In the genomic region with DNA sequence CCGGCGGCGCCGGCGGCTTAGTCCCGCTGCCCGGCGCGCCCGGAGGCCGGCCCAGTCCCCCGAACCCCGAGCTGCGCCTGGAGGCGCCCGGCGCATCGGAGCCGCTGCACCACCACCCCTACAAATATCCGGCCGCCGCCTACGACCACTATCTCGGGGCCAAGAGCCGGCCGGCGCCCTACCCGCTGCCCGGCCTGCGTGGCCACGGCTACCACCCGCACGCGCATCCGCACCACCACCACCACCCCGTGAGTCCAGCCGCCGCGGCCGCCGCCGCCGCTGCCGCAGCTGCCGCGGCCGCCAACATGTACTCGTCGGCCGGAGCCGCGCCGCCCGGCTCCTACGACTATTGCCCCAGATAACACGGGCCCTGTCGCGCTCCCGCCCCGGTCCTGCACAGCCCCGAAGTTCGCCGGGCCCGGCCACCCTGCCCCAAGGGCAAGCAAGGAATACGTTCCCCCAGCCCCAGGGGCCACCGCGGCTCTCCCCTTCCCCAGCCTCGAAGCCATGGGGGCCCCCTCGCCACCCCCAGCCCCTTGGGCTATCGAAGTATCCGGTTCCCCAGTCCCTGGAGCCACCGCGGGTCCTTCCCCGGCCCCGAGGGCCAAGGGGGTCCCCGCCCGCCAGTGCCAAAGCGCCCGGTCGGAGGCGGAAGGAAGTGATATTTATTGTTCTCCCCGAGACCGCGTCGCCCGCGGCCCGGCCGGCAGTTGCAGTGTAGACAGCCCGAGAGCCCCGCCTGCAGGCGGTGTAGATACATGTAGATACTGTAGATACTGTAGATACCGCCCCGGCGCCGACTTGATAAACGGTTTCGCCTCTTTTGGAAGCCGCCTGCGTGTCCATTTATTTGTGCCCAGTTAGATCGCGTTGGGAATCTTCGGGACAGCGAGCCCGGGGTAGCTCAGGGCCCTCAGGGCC, we compare ENCODE assay signal across 9 cellular contexts. TPM values are rescaled to one million over a fixed set of nuclear protein-coding genes. Genes with fewer than 3 reads are reported as not detected.
DNase-seq lines count a peak whose midpoint lies in the region; ATAC-seq and TF ChIP-seq lines count a peak whose summit lies in the region.
"Had no signal": no experiment of that assay in that cellular context is flagged by ENCODE, and none has a peak within 500 bp of the region (broad histone marks: within the 10 kb centered on the region; RNA-seq: fewer than 3 reads in every experiment).

No MANE protein-coding gene starts in this region.

- TF ChIP-seq POLR2A in sigmoid colon (IDR thresholded peaks at IDR 0.05), result no peak

- H3K4me3 Mint-ChIP-seq in activated CD4-positive, alpha-beta T cell treated with anti-CD3 and anti-CD28 coated beads, Interleukin-2, amount 10 ng/mL, durations not matched to agents 7 days and 5 days, result no peak overlapping the region

- WGBS in sigmoid colon, 2 donors, result 1% methylated on average over 105 of the region's 105 CpGs

- no peak overlapping the region for H3K27ac ChIP-seq in sigmoid colon
- H3K27ac ChIP-seq: SK-N-MC had no signal

- no peaks in the 10 kb centered on the region for H3K9me3 Mint-ChIP-seq in activated CD4-positive, alpha-beta T cell treated with anti-CD3 and anti-CD28 coated beads, Interleukin-2, amount 10 ng/mL, durations not matched to agents 7 days and 5 days

- H3K4me1 ChIP-seq in sigmoid colon, result peaks cover 0 to 19% (median 15%) of the 10 kb centered on the region in 4 donors

- no peaks in the 10 kb centered on the region for H3K36me3 Mint-ChIP-seq in activated CD4-positive, alpha-beta T cell treated with anti-CD3 and anti-CD28 coated beads, Interleukin-2, amount 10 ng/mL, durations not matched to agents 7 days and 5 days (ENCODE audit: low read depth)

- H3K4me3 ChIP-seq in epithelial cell of proximal tubule (ENCODE audit: low read depth, low read length) (no peak overlapping the region), sigmoid colon (peak overlapping the region in 3 of 4 donors; percentile 21 to 38 (median 28))
- H3K4me3 ChIP-seq: SK-N-MC had no signal

- no peak for TF ChIP-seq EP300 in sigmoid colon (IDR thresholded peaks at IDR 0.05)

- POLR2A ChIA-PET in activated CD4-positive, alpha-beta T cell treated with anti-CD3 and anti-CD28 coated beads, Interleukin-2, amount 10 ng/mL, durations not matched to agents 7 days and 5 days (lab: Charles Lee), result no interaction called here

- CTCF ChIA-PET in activated CD4-positive, alpha-beta T cell treated with anti-CD3 and anti-CD28 coated beads, Interleukin-2, amount 10 ng/mL, durations not matched to agents 7 days and 5 days (lab: Charles Lee), result interaction anchor here (0.6 kb wide), 1 partner anchor 1290 kb away, joined by 3 read pairs; no protein-coding TSS in a partner anchor

- no peaks in the 10 kb centered on the region for H3K9me3 ChIP-seq in sigmoid colon

- intact Hi-C loops in sigmoid colon (cut with DNase I), result no loop called here

- peaks cover 51 to 99% (median 94%) of the 10 kb centered on the region in 3 donors for H3K27me3 ChIP-seq in sigmoid colon

- peaks cover 65% of the 10 kb centered on the region for H3K27me3 Mint-ChIP-seq in activated CD4-positive, alpha-beta T cell treated with anti-CD3 and anti-CD28 coated beads, Interleukin-2, amount 10 ng/mL, durations not matched to agents 7 days and 5 days

- ATAC-seq in HG02981 (IDR thresholded peaks at IDR 0.05; ENCODE audit: unreplicated experiment) (no peak), GM18861 (IDR thresholded peaks at IDR 0.05; ENCODE audit: unreplicated experiment) (no peak)

- no peak overlapping the region for H3K27ac Mint-ChIP-seq in activated CD4-positive, alpha-beta T cell treated with anti-CD3 and anti-CD28 coated beads, Interleukin-2, amount 10 ng/mL, durations not matched to agents 7 days and 5 days

- TF ChIP-seq CTCF in epithelial cell of proximal tubule (conservative IDR thresholded peaks at IDR 0.05; ENCODE audit: low read depth, low read length), result peak; percentile 6
- no peak for TF ChIP-seq CTCF in sigmoid colon (IDR thresholded peaks at IDR 0.05)

- H3K4me1 Mint-ChIP-seq in activated CD4-positive, alpha-beta T cell treated with anti-CD3 and anti-CD28 coated beads, Interleukin-2, amount 10 ng/mL, durations not matched to agents 7 days and 5 days, result peaks cover 15% of the 10 kb centered on the region

- no peaks in the 10 kb centered on the region for H3K36me3 ChIP-seq in sigmoid colon

- DNase-seq in HT-29 (ENCODE audit: low spot score), result peak; percentile 69
- peak; percentile 52 for DNase-seq in activated CD4-positive, alpha-beta T cell treated with anti-CD3 and anti-CD28 coated beads, Interleukin-2, amount 10 ng/mL, durations not matched to agents 7 days and 5 days
- no peak for DNase-seq in epithelial cell of proximal tubule (ENCODE audit: low read depth)
- no peak for DNase-seq in sigmoid colon
- DNase-seq in hippocampal formation (lab: John Stamatoyannopoulos, UW), result no peak
- no peak for DNase-seq in middle frontal gyrus (ENCODE audit: extremely low spot score, low spot score)

RNA-seq across cellular contexts. Expression of a gene that starts 6.2 kb away (rescaled TPM):
- not detected in 2 replicates for total RNA-seq in HT-29 (2014; rRNA removed; shearing (Covaris generic))
- total RNA-seq in activated CD4-positive, alpha-beta T cell treated with anti-CD3 and anti-CD28 coated beads, Interleukin-2, amount 10 ng/mL, durations not matched to agents 7 days and 5 days, result not detected
- total RNA-seq in epithelial cell of proximal tubule (not detected in 2 replicates), sigmoid colon (1 to 10 TPM; 1.7 to 4.3 (median 3.3) TPM)
- 1 to 10 TPM in 2 of 3 donors, not detected in 1; 1.8 to 2.4 TPM for polyA plus RNA-seq in sigmoid colon

RNA-seq across cellular contexts. Expression of a gene that starts 43.4 kb away (rescaled TPM):
- total RNA-seq in HT-29 (2014; rRNA removed; shearing (Covaris generic)), result not detected in 2 replicates
- total RNA-seq in activated CD4-positive, alpha-beta T cell treated with anti-CD3 and anti-CD28 coated beads, Interleukin-2, amount 10 ng/mL, durations not matched to agents 7 days and 5 days, result not detected
- total RNA-seq in epithelial cell of proximal tubule, result 0.81 TPM in 1 of 2 replicates, not detected in the other
- 1 to 10 TPM; 1.6 to 2.9 (median 2.4) TPM for total RNA-seq in sigmoid colon
- polyA plus RNA-seq in sigmoid colon, result 1 to 10 TPM in 1 of 3 donors, not detected in 2; 1.1 TPM

RNA-seq across cellular contexts. Expression of a gene that starts 52.5 kb away (rescaled TPM):
- 0.42 TPM in 1 of 2 replicates, not detected in the other for total RNA-seq in HT-29 (2014; rRNA removed; shearing (Covaris generic))
- total RNA-seq in activated CD4-positive, alpha-beta T cell treated with anti-CD3 and anti-CD28 coated beads, Interleukin-2, amount 10 ng/mL, durations not matched to agents 7 days and 5 days, result not detected
- total RNA-seq in epithelial cell of proximal tubule (3.7 and 3.9 TPM in 2 replicates), sigmoid colon (10 to 100 TPM in 3 of 4 donors, 1 to 10 TPM in 1; 5.7 to 26.0 (median 12.8) TPM)
- polyA plus RNA-seq in sigmoid colon, result 1 to 10 TPM; 1.2 to 6.2 (median 3.0) TPM

Comparison
In these comparisons a context has a peak if more than half of its experiments do, and no peak if none do; other contexts are left out.
1. DNase-seq: peak in HT-29 (single experiment) and activated CD4-positive, alpha-beta T cell treated with anti-CD3 and anti-CD28 coated beads, Interleukin-2, amount 10 ng/mL, durations not matched to agents 7 days and 5 days (single experiment); none in epithelial cell of proximal tubule (single experiment), sigmoid colon (single experiment), hippocampal formation (0 of 2) and middle frontal gyrus (single experiment).